In genomic region chr2:30412392-30413321, GRCh38 we compare ENCODE assay signal across 17 cellular contexts. TPM values are rescaled to one million over a fixed set of nuclear protein-coding genes. Genes with fewer than 3 reads are reported as not detected.
DNase-seq lines count a peak whose midpoint lies in the region; ATAC-seq, FAIRE-seq and TF ChIP-seq lines count a peak whose summit lies in the region.
"Had no signal": no experiment of that assay in that cellular context is flagged by ENCODE, and none has a peak within 500 bp of the region (broad histone marks: within the 10 kb centered on the region; RNA-seq: fewer than 3 reads in every experiment).

No MANE protein-coding gene starts in this region.

- H3K4me2 ChIP-seq in neural progenitor cell: no peak overlapping the region

- peaks cover 57% of the 10 kb centered on the region for H3K4me1 Mint-ChIP-seq in neural progenitor cell

- H3K36me3 Mint-ChIP-seq in neural progenitor cell: no peaks in the 10 kb centered on the region
- H3K36me3 Mint-ChIP-seq: activated CD4-positive, alpha-beta memory T cell treated with anti-CD3 and anti-CD28 coated beads for 36 hours; natural killer cell treated with Interleukin-12 subunit alpha and Interleukin-12 subunit beta and Interleukin-15 and Interleukin-18, amount 100 ng/mL, for 72 hours had no signal

- no peak overlapping the region for H3K27ac ChIP-seq in neural progenitor cell
- peak overlapping the region; percentile 83 to 84 for H3K27ac ChIP-seq in uterus
- H3K27ac ChIP-seq in small intestine (ENCODE audit: low read depth in 1 of 2, low read length in 1 of 2): peak overlapping the region in 1 of 2 donors; percentile 63
- H3K27ac ChIP-seq: 22Rv1 had no signal

- no peak for TF ChIP-seq POLR2A in uterus (IDR thresholded peaks at IDR 0.05)

- H3K36me3 ChIP-seq in neural progenitor cell (no peaks in the 10 kb centered on the region), uterus (no peaks in the 10 kb centered on the region), small intestine (ENCODE audit: control insufficient read depth in 2 of 2, insufficient read depth in 2 of 2, low read length in 2 of 2) (no peaks in the 10 kb centered on the region)

- no peak for FAIRE-seq in small intestine (lab: Jason Lieb, UNC)

- H3K9me3 ChIP-seq in neural progenitor cell (ENCODE audit: low read depth) (no peaks in the 10 kb centered on the region), uterus (no peaks in the 10 kb centered on the region), small intestine (ENCODE audit: control insufficient read depth, low read depth) (no peaks in the 10 kb centered on the region)

- no peak overlapping the region for H2AFZ ChIP-seq in neural progenitor cell (replicated peaks)

- no peaks in the 10 kb centered on the region for H3K79me2 ChIP-seq in neural progenitor cell (ENCODE audit: low read depth)

- peaks cover 12% of the 10 kb centered on the region for H3K27me3 Mint-ChIP-seq in neural progenitor cell (ENCODE audit: insufficient read depth, low read depth)
- H3K27me3 Mint-ChIP-seq: activated CD4-positive, alpha-beta memory T cell treated with anti-CD3 and anti-CD28 coated beads for 36 hours; natural killer cell treated with Interleukin-12 subunit alpha and Interleukin-12 subunit beta and Interleukin-15 and Interleukin-18, amount 100 ng/mL, for 72 hours had no signal

- H3F3A ChIP-seq in neural progenitor cell (ENCODE audit: low read depth): peaks cover 10% of the 10 kb centered on the region

- no peaks in the 10 kb centered on the region for H3K9me3 Mint-ChIP-seq in neural progenitor cell
- H3K9me3 Mint-ChIP-seq: activated CD4-positive, alpha-beta memory T cell treated with anti-CD3 and anti-CD28 coated beads for 36 hours; activated naive CD4-positive, alpha-beta T cell treated with anti-CD3 and anti-CD28 coated beads, Interleukin-2, amount 50 U/mL, for 72 hours; natural killer cell treated with Interleukin-12 subunit alpha and Interleukin-12 subunit beta and Interleukin-15 and Interleukin-18, amount 100 ng/mL, for 72 hours had no signal

- no peak overlapping the region for H3K4me3 Mint-ChIP-seq in neural progenitor cell
- H3K4me3 Mint-ChIP-seq: activated CD4-positive, alpha-beta memory T cell treated with anti-CD3 and anti-CD28 coated beads for 36 hours; natural killer cell treated with Interleukin-12 subunit alpha and Interleukin-12 subunit beta and Interleukin-15 and Interleukin-18, amount 100 ng/mL, for 72 hours had no signal

- WGBS in small intestine, 3 donors: 54 to 78% (median 76%) methylated on average over 5 of the region's 5 CpGs

- TF ChIP-seq CTCF in neural progenitor cell (IDR thresholded peaks at IDR 0.05) (no peak), uterus (IDR thresholded peaks at IDR 0.05) (no peak)

- ATAC-seq in left cardiac atrium: peak; percentile 71 to 84
- ATAC-seq: activated naive CD4-positive, alpha-beta T cell treated with anti-CD3 and anti-CD28 coated beads, Interleukin-2, amount 50 U/mL, for 72 hours; HCT116; natural killer cell treated with Interleukin-12 subunit alpha and Interleukin-12 subunit beta and Interleukin-15 and Interleukin-18, amount 100 ng/mL, for 72 hours had no signal

- no peaks in the 10 kb centered on the region for H3K27me3 ChIP-seq in neural progenitor cell
- H3K27me3 ChIP-seq in uterus: no peaks in the 10 kb centered on the region
- H3K27me3 ChIP-seq in small intestine (ENCODE audit: control insufficient read depth in 2 of 2, insufficient read depth in 2 of 2, low read length in 2 of 2): no peaks in the 10 kb centered on the region

- H4K20me1 ChIP-seq in neural progenitor cell (ENCODE audit: low read depth): no peaks in the 10 kb centered on the region

- H3K4me3 ChIP-seq in neural progenitor cell (no peak overlapping the region), uterus (no peak overlapping the region), small intestine (ENCODE audit: low read depth in 1 of 2, low read length in 2 of 2) (no peak overlapping the region)

- DNase-seq in NCI-H82 (lab: John Stamatoyannopoulos, UW) (peak; percentile 18), NCI-H82 treated with DMSO at 0.1 percent for 48 hours (lab: John Stamatoyannopoulos, UW; ENCODE audit: unreplicated experiment) (no peak), left cardiac atrium (peak; percentile 59), neural progenitor cell (ENCODE audit: low spot score) (no peak), uterus (peak; percentile 85), small intestine (no peak), NCI-H774 (lab: John Stamatoyannopoulos, UW) (no peak), GF-D8 (lab: John Stamatoyannopoulos, UW) (no peak)
- DNase-seq: activated CD4-positive, alpha-beta memory T cell treated with anti-CD3 and anti-CD28 coated beads for 36 hours; effector CD8-positive, alpha-beta T cell; Kasumi-1; stimulated activated CD4-positive, alpha-beta T cell treated with anti-CD3 and anti-CD28 coated beads, Interleukin-1b, Interleukin-23, amount 100 ng/mL, for 48 hours; stimulated activated naive CD4-positive, alpha-beta T cell treated with Interleukin-2 at 50 U/mL for 16 hours had no signal

- peaks cover 20% of the 10 kb centered on the region for H3K4me1 ChIP-seq in neural progenitor cell
- peaks cover 21 to 25% of the 10 kb centered on the region in 2 donors for H3K4me1 ChIP-seq in uterus
- peaks cover 0 to 6% of the 10 kb centered on the region in 2 donors for H3K4me1 ChIP-seq in small intestine (ENCODE audit: control insufficient read depth in 2 of 2, insufficient read depth in 1 of 2, low read depth in 1 of 2, low read length in 1 of 2)

- intact Hi-C loops in left cardiac atrium (cut with DNase I): no loop called here
- intact Hi-C loops in uterus (cut with DNase I; ENCODE audit: low total_unique reads): no loop called here

- peak overlapping the region; percentile 86 for H3K27ac Mint-ChIP-seq in neural progenitor cell
- H3K27ac Mint-ChIP-seq: activated CD4-positive, alpha-beta memory T cell treated with anti-CD3 and anti-CD28 coated beads for 36 hours; activated naive CD4-positive, alpha-beta T cell treated with anti-CD3 and anti-CD28 coated beads, Interleukin-2, amount 50 U/mL, for 72 hours had no signal

- H3K9ac ChIP-seq in neural progenitor cell: no peak overlapping the region

RNA-seq across cellular contexts. Expression of gene LCLAT1, which starts 34.4 kb away (rescaled TPM):
- total RNA-seq in left cardiac atrium (10 to 100 TPM; 13.4 to 13.8 TPM), neural progenitor cell (ENCODE audit: low replicate concordance) (19.2 and 21.6 TPM in 2 replicates), uterus (100 to 1,000 TPM in 1 of 4 donors, 10 to 100 TPM in 2, under 1 TPM in 1; 0.88 to 116 (median 33.3) TPM)
- 10 to 100 TPM in 1 of 3 donors, 1 to 10 TPM in 2; 1.6 to 11.2 (median 2.9) TPM for polyA plus RNA-seq in small intestine

Comparison
In these comparisons a context has a peak if more than half of its experiments do, and no peak if none do; other contexts are left out.
1. DNase-seq: peak in NCI-H82 (single experiment), left cardiac atrium (single experiment) and uterus (2 of 2); none in NCI-H82 treated with DMSO at 0.1 percent for 48 hours (single experiment), neural progenitor cell (single experiment), small intestine (single experiment), NCI-H774 (single experiment) and GF-D8 (single experiment).